Comparison of ENCODE assay signal across 10 cellular contexts in the genomic region with DNA sequence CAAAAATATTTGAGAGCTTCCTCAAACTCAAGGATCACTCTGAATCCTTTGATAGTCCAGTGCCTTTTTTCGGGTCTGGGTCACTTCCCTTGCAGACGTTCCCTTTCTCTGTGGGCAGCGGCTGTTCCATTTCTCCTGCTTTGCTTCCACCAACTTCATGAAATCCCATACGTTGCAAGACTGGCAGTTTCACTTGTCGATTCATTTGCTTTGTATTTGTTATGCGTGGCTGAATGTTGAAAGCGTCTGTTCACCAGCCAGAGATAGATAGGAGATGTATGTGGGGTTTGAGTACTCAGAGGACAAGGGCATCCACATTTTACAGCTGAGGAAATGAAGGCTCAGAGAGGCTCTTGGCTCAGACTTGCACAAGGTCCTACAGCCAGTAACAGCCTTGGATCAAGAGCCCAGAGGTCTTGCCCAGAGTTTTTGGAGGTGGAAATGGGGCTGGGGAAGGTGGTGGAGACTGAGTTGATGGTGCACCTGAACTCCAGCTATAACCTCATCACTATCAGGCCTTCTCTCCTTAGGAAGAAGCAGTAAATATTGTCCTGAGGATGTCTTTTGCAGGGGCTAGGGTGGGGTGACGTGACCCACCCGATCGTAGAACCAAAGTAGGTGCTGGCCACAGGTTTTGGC. TPM values are rescaled to one million over a fixed set of nuclear protein-coding genes. Genes with fewer than 3 reads are reported as not detected.
DNase-seq lines count a peak whose midpoint lies in the region; ATAC-seq, FAIRE-seq and TF ChIP-seq lines count a peak whose summit lies in the region.
"Had no signal": no experiment of that assay in that cellular context is flagged by ENCODE, and none has a peak within 500 bp of the region (broad histone marks: within the 10 kb centered on the region; RNA-seq: fewer than 3 reads in every experiment).

No MANE protein-coding gene starts in this region.

- H3K27ac ChIP-seq in HepG2 (ENCODE audit: extremely low read length, insufficient read depth, low read length) (no peak overlapping the region), sigmoid colon (peak overlapping the region in 1 of 4 donors; percentile 88)

- intact Hi-C loops in HepG2 (cut with micrococcal nuclease; ENCODE audit: unreplicated experiment) (no loop called here), sigmoid colon (cut with DNase I) (loop anchor here (2.0 to 10.0 kb wide), 4 partner anchors 51 to 467 kb away; partner anchors contain the start of genes DOK4, PSME3IP1, RSPRY1 and USB1)

- POLR2A ChIA-PET in HepG2 (lab: Yijun Ruan, JAX): interaction anchor here (1.2 kb wide), 1 partner anchor 66 kb away, joined by 3 read pairs; no protein-coding TSS in a partner anchor

- peak overlapping the region; percentile 95 for H3K27ac Mint-ChIP-seq in T-helper 17 cell

- TF ChIP-seq RAD21 in HepG2 (CRISPR knock-in tag; IDR thresholded peaks at IDR 0.05): no peak

- TF ChIP-seq CTCF in GM13977 (IDR thresholded peaks at IDR 0.05; ENCODE audit: extremely low read depth, insufficient read depth, missing control alignments) (no peak), HepG2 (CRISPR knock-in tag; IDR thresholded peaks at IDR 0.05) (no peak), sigmoid colon (IDR thresholded peaks at IDR 0.05) (no peak)

- no peak overlapping the region; the same call in 1 of the 2 replicates for H3K4me2 ChIP-seq in HepG2 (ENCODE audit: low read depth, low read length)

- H3K4me3 Mint-ChIP-seq in T-helper 17 cell: peak overlapping the region; percentile 89

- H3K27me3 Mint-ChIP-seq in T-helper 17 cell: no peaks in the 10 kb centered on the region

- H3K36me3 Mint-ChIP-seq in T-helper 17 cell (ENCODE audit: low read depth): peaks cover 2% of the 10 kb centered on the region

- no peaks in the 10 kb centered on the region for H4K20me1 ChIP-seq in HepG2 (ENCODE audit: insufficient read depth, low read length)

- in situ Hi-C loops in GM13977 (cut with MboI; ENCODE audit: low pct_unique_long_range_greater_than_20kb, low sequenced_read_pairs, unreplicated experiment) (no loop called here), HepG2 (cut with HindIII; ENCODE audit: extremely low pct_ligation_motif_present, low pct_unique_long_range_greater_than_20kb) (no loop called here)

- BruUV-seq in HepG2 (replicated peaks; lab: Mats Ljungman, UMichigan): no TSS peak

- CTCF ChIA-PET in HepG2 (lab: Yijun Ruan, JAX; ENCODE audit: low intra/inter-chr PET ratio, low total read pairs): no interaction called here

- DNase-seq in AG20443 (ENCODE audit: low spot score) (peak; percentile 2), GM13977 (ENCODE audit: low spot score) (peak; percentile 46), T-helper 17 cell (no peak), HepG2 (ENCODE audit: low spot score) (no peak), middle frontal gyrus (ENCODE audit: extremely low spot score, low spot score) (no peak), sigmoid colon (no peak)
- DNase-seq: NCI-H1092 had no signal

- H3K9me3 ChIP-seq in T-helper 17 cell (ENCODE audit: control insufficient read depth, low read length, poor library complexity, severe bottlenecking) (no peaks in the 10 kb centered on the region), HepG2 (ENCODE audit: low read length) (no peaks in the 10 kb centered on the region), sigmoid colon (no peaks in the 10 kb centered on the region)

- no peaks in the 10 kb centered on the region for H3K36me3 ChIP-seq in HepG2 (replicated peaks in 1 of 2; ENCODE audit: control insufficient read depth in 1 of 2, insufficient read depth in 2 of 2, low read length in 2 of 2)
- H3K36me3 ChIP-seq in sigmoid colon: no peaks in the 10 kb centered on the region

- peaks cover 8 to 57% of the 10 kb centered on the region in 2 experiments for H3K27me3 ChIP-seq in HepG2 (ENCODE audit: control insufficient read depth in 1 of 2, insufficient read depth in 2 of 2, low read length in 2 of 2)
- no peaks in the 10 kb centered on the region for H3K27me3 ChIP-seq in sigmoid colon

- TF ChIP-seq POLR2A in HepG2 (IDR thresholded peaks at IDR 0.05; ENCODE audit: insufficient read depth in 1 of 2, low read depth in 2 of 2, low read length in 2 of 2) (no peak), sigmoid colon (IDR thresholded peaks at IDR 0.05) (no peak)

- no peak overlapping the region for H2AFZ ChIP-seq in HepG2 (ENCODE audit: low read length)

- no peak for TF ChIP-seq EP300 in HepG2 (IDR thresholded peaks at IDR 0.05; ENCODE audit: low read depth in 2 of 2, low read length in 2 of 2)
- no peak for TF ChIP-seq EP300 in HepG2 (CRISPR knock-in tag; IDR thresholded peaks at IDR 0.05; ENCODE audit: borderline replicate concordance)
- TF ChIP-seq EP300 in sigmoid colon (IDR thresholded peaks at IDR 0.05): no peak

- WGBS in HepG2 (ENCODE audit: low lambda C conversion rate): 38% methylated on average over 10 of the region's 10 CpGs
- 54 to 72% methylated on average over 10 of the region's 10 CpGs for whole genome bisulfite sequencing in sigmoid colon, 2 donors

- no peak for FAIRE-seq in HepG2 (lab: Jason Lieb, UNC)
- FAIRE-seq: TTC549 had no signal

- H3K4me1 ChIP-seq in HepG2 (ENCODE audit: insufficient read depth, low read length) (peaks cover 43% of the 10 kb centered on the region), sigmoid colon (peaks cover 0 to 40% (median 36%) of the 10 kb centered on the region in 4 donors)

- no peak overlapping the region for H3K9ac ChIP-seq in HepG2 (ENCODE audit: insufficient read depth, low read depth, low read length)

- no peaks in the 10 kb centered on the region for H3K79me2 ChIP-seq in HepG2 (ENCODE audit: insufficient read depth, low read length)

- H3K4me1 Mint-ChIP-seq in T-helper 17 cell: peaks cover 59% of the 10 kb centered on the region

- ATAC-seq in T-helper 17 cell (no peak), HepG2 (no peak), esophagus mucosa (no peak), HG02981 (IDR thresholded peaks at IDR 0.05; ENCODE audit: unreplicated experiment) (no peak)

- H3K4me3 ChIP-seq in HepG2 (replicated peaks in 1 of 3; ENCODE audit: insufficient read depth in 1 of 3, low read depth in 2 of 3, low read length in 3 of 3) (no peak overlapping the region), sigmoid colon (no peak overlapping the region)

RNA-seq across cellular contexts. Expression of gene CCDC102A, which starts 1.3 kb away (rescaled TPM):
- total RNA-seq in T-helper 17 cell (1 to 10 TPM; 3.1 to 4.9 TPM), HepG2 (2016; rRNA removed; fragmentation: Illumina TruSeq; extraction: Trizol) (0.91 and 2.1 TPM in 2 replicates), esophagus mucosa (1.4 TPM), sigmoid colon (10 to 100 TPM; 17.8 to 46.8 (median 21.0) TPM)
- 0.71 TPM in 2 replicates for total RNA-seq in HepG2 (2016; cell fraction: cytosol; rRNA removed; fragmentation: Illumina TruSeq; extraction: Trizol; ENCODE audit: low read depth)
- 1.1 and 2.8 TPM in 2 replicates for total RNA-seq in HepG2 (2016; cell fraction: insoluble cytoplasmic fraction; rRNA removed; fragmentation: Illumina TruSeq; extraction: Trizol)
- total RNA-seq in HepG2 (2016; cell fraction: membrane; rRNA removed; fragmentation: Illumina TruSeq; extraction: Trizol): 1.1 and 1.3 TPM in 2 replicates
- 0.41 and 1.0 TPM in 2 replicates for total RNA-seq in HepG2 (2016; cell fraction: nucleus; rRNA removed; fragmentation: Illumina TruSeq; extraction: Trizol)
- polyA plus RNA-seq in HepG2 (2011; rRNA removed) (2.7 and 2.8 TPM in 2 replicates), sigmoid colon (1 to 10 TPM; 1.6 to 4.0 (median 2.4) TPM)
- polyA plus RNA-seq in HepG2 (2011; cell fraction: cytosol; rRNA removed): 2.3 and 3.2 TPM in 2 replicates
- 2.6 and 2.8 TPM in 2 replicates for polyA plus RNA-seq in HepG2 (2011; cell fraction: nucleus; rRNA removed)
- polyA plus RNA-seq in HepG2 (2012): 0.34 and 1.0 TPM in 2 replicates
- polyA plus RNA-seq in HepG2 (2016; cell fraction: cytosol; fragmentation: Illumina TruSeq; extraction: Trizol; ENCODE audit: low read depth): 0.34 and 0.49 TPM in 2 replicates
- 1.2 TPM in 2 replicates for polyA plus RNA-seq in HepG2 (2016; cell fraction: insoluble cytoplasmic fraction; fragmentation: Illumina TruSeq; extraction: Trizol; ENCODE audit: low read depth)
- 0.51 and 0.64 TPM in 2 replicates for polyA plus RNA-seq in HepG2 (2016; cell fraction: membrane; fragmentation: Illumina TruSeq; extraction: Trizol; ENCODE audit: low read depth)
- polyA plus RNA-seq in HepG2 (2016; cell fraction: nucleus; fragmentation: Illumina TruSeq; extraction: Trizol; ENCODE audit: insufficient read depth, low read depth): 1.7 and 2.5 TPM in 2 replicates
- 2.1 and 2.5 TPM in 2 replicates for polyA minus RNA-seq in HepG2 (2011; rRNA and poly(A)+ RNA removed; ENCODE audit: low replicate concordance)
- polyA minus RNA-seq in HepG2 (2011; cell fraction: cytosol; rRNA and poly(A)+ RNA removed): 0.69 and 1.1 TPM in 2 replicates
- 0.87 and 1.0 TPM in 2 replicates for polyA minus RNA-seq in HepG2 (2011; cell fraction: nucleus; rRNA and poly(A)+ RNA removed)

RNA-seq across cellular contexts. Expression of gene ADGRG5, which starts 4.7 kb away (rescaled TPM):
- total RNA-seq in T-helper 17 cell: 1 to 10 TPM; 1.6 to 2.8 TPM
- not detected in 2 replicates for total RNA-seq in HepG2 (2016; rRNA removed; fragmentation: Illumina TruSeq; extraction: Trizol)
- not detected in 2 replicates for total RNA-seq in HepG2 (2016; cell fraction: cytosol; rRNA removed; fragmentation: Illumina TruSeq; extraction: Trizol; ENCODE audit: low read depth)
- total RNA-seq in HepG2 (2016; cell fraction: insoluble cytoplasmic fraction; rRNA removed; fragmentation: Illumina TruSeq; extraction: Trizol): not detected in 2 replicates
- not detected in 2 replicates for total RNA-seq in HepG2 (2016; cell fraction: membrane; rRNA removed; fragmentation: Illumina TruSeq; extraction: Trizol)
- not detected in 2 replicates for total RNA-seq in HepG2 (2016; cell fraction: nucleus; rRNA removed; fragmentation: Illumina TruSeq; extraction: Trizol)
- polyA plus RNA-seq in HepG2 (2011; rRNA removed): 0.01 TPM in 1 of 2 replicates, not detected in the other
- 0.03 TPM in 1 of 2 replicates, not detected in the other for polyA plus RNA-seq in HepG2 (2011; cell fraction: cytosol; rRNA removed)
- polyA plus RNA-seq in HepG2 (2011; cell fraction: nucleus; rRNA removed): 0.06 TPM in 1 of 2 replicates, not detected in the other
- polyA plus RNA-seq in HepG2 (2012): 0.27 and 0.35 TPM in 2 replicates
- polyA plus RNA-seq in HepG2 (2016; cell fraction: cytosol; fragmentation: Illumina TruSeq; extraction: Trizol; ENCODE audit: low read depth): not detected in 2 replicates
- not detected in 2 replicates for polyA plus RNA-seq in HepG2 (2016; cell fraction: insoluble cytoplasmic fraction; fragmentation: Illumina TruSeq; extraction: Trizol; ENCODE audit: low read depth)
- polyA plus RNA-seq in HepG2 (2016; cell fraction: membrane; fragmentation: Illumina TruSeq; extraction: Trizol; ENCODE audit: low read depth): not detected in 2 replicates
- not detected in 2 replicates for polyA plus RNA-seq in HepG2 (2016; cell fraction: nucleus; fragmentation: Illumina TruSeq; extraction: Trizol; ENCODE audit: insufficient read depth, low read depth)
- 0.12 TPM in 1 of 2 replicates, not detected in the other for polyA minus RNA-seq in HepG2 (2011; rRNA and poly(A)+ RNA removed; ENCODE audit: low replicate concordance)
- polyA minus RNA-seq in HepG2 (2011; cell fraction: cytosol; rRNA and poly(A)+ RNA removed): not detected in 2 replicates
- not detected in 2 replicates for polyA minus RNA-seq in HepG2 (2011; cell fraction: nucleus; rRNA and poly(A)+ RNA removed)
- 0.44 TPM for total RNA-seq in esophagus mucosa
- total RNA-seq in sigmoid colon: under 1 TPM in 1 of 4 donors, not detected in 3; 0.36 TPM
- polyA plus RNA-seq in sigmoid colon: 1 to 10 TPM in 1 of 3 donors, under 1 TPM in 2; 0.60 to 4.0 (median 0.69) TPM

RNA-seq across cellular contexts. Expression of gene DOK4, which starts 51.4 kb away (rescaled TPM):
- total RNA-seq in T-helper 17 cell (1 to 10 TPM; 1.8 to 2.6 TPM), HepG2 (2016; rRNA removed; fragmentation: Illumina TruSeq; extraction: Trizol) (52.7 and 55.5 TPM in 2 replicates), esophagus mucosa (25.0 TPM), sigmoid colon (10 to 100 TPM in 2 of 4 donors, 1 to 10 TPM in 2; 3.9 to 21.8 (median 10.1) TPM)
- total RNA-seq in HepG2 (2016; cell fraction: cytosol; rRNA removed; fragmentation: Illumina TruSeq; extraction: Trizol; ENCODE audit: low read depth): 23.8 and 26.8 TPM in 2 replicates
- 51.4 and 51.5 TPM in 2 replicates for total RNA-seq in HepG2 (2016; cell fraction: insoluble cytoplasmic fraction; rRNA removed; fragmentation: Illumina TruSeq; extraction: Trizol)
- total RNA-seq in HepG2 (2016; cell fraction: membrane; rRNA removed; fragmentation: Illumina TruSeq; extraction: Trizol): 58.5 and 70.1 TPM in 2 replicates
- 32.8 and 34.6 TPM in 2 replicates for total RNA-seq in HepG2 (2016; cell fraction: nucleus; rRNA removed; fragmentation: Illumina TruSeq; extraction: Trizol)
- polyA plus RNA-seq in HepG2 (2011; rRNA removed) (70.0 and 92.5 TPM in 2 replicates), sigmoid colon (100 to 1,000 TPM; 102 to 147 (median 103) TPM)
- 59.9 and 66.8 TPM in 2 replicates for polyA plus RNA-seq in HepG2 (2011; cell fraction: cytosol; rRNA removed)
- polyA plus RNA-seq in HepG2 (2011; cell fraction: nucleus; rRNA removed): 136 and 138 TPM in 2 replicates
- polyA plus RNA-seq in HepG2 (2012): 41.9 and 45.8 TPM in 2 replicates
- polyA plus RNA-seq in HepG2 (2016; cell fraction: cytosol; fragmentation: Illumina TruSeq; extraction: Trizol; ENCODE audit: low read depth): 31.1 and 35.0 TPM in 2 replicates
- 59.2 and 63.5 TPM in 2 replicates for polyA plus RNA-seq in HepG2 (2016; cell fraction: insoluble cytoplasmic fraction; fragmentation: Illumina TruSeq; extraction: Trizol; ENCODE audit: low read depth)
- 57.7 and 60.6 TPM in 2 replicates for polyA plus RNA-seq in HepG2 (2016; cell fraction: membrane; fragmentation: Illumina TruSeq; extraction: Trizol; ENCODE audit: low read depth)
- polyA plus RNA-seq in HepG2 (2016; cell fraction: nucleus; fragmentation: Illumina TruSeq; extraction: Trizol; ENCODE audit: insufficient read depth, low read depth): 72.2 and 73.9 TPM in 2 replicates
- 45.3 and 104 TPM in 2 replicates for polyA minus RNA-seq in HepG2 (2011; rRNA and poly(A)+ RNA removed; ENCODE audit: low replicate concordance)
- polyA minus RNA-seq in HepG2 (2011; cell fraction: cytosol; rRNA and poly(A)+ RNA removed): 28.8 and 30.7 TPM in 2 replicates
- 20.1 and 26.6 TPM in 2 replicates for polyA minus RNA-seq in HepG2 (2011; cell fraction: nucleus; rRNA and poly(A)+ RNA removed)

Comparison
In these comparisons a context has a peak if more than half of its experiments do, and no peak if none do; other contexts are left out.
1. DNase-seq: peak in AG20443 (single experiment) and GM13977 (single experiment); none in T-helper 17 cell (0 of 3), HepG2 (single experiment), middle frontal gyrus (single experiment) and sigmoid colon (single experiment).